Comparison of ENCODE assay signal across 8 cellular contexts in genomic region chr4:99462875-99463464, GRCh38. TPM values are rescaled to one million over a fixed set of nuclear protein-coding genes. Genes with fewer than 3 reads are reported as not detected.
DNase-seq lines count a peak whose midpoint lies in the region; ATAC-seq and TF ChIP-seq lines count a peak whose summit lies in the region.

No MANE protein-coding gene starts in this region.

- peak; percentile 94 for TF ChIP-seq RAD21 in SK-N-SH (IDR thresholded peaks at IDR 0.05; ENCODE audit: low read length)

- H3K36me3 ChIP-seq in SK-N-SH (replicated peaks in 1 of 2; ENCODE audit: control insufficient read depth in 1 of 2, insufficient read depth in 2 of 2, low read length in 1 of 2) (no peaks in the 10 kb centered on the region), right atrium auricular region (no peaks in the 10 kb centered on the region), sigmoid colon (no peaks in the 10 kb centered on the region)

- no peak for TF ChIP-seq POLR2A in sigmoid colon (IDR thresholded peaks at IDR 0.05)

- H3K4me1 ChIP-seq in SK-N-SH (ENCODE audit: control insufficient read depth in 1 of 2, insufficient read depth in 2 of 2, low read depth in 1 of 2, low read length in 1 of 2) (no peaks in the 10 kb centered on the region; a peak in 1 of 4 replicates), right atrium auricular region (no peaks in the 10 kb centered on the region), sigmoid colon (no peaks in the 10 kb centered on the region)

- H3K27ac ChIP-seq in SK-N-SH (ENCODE audit: low read depth in 2 of 2, low read length in 1 of 2) (no peak overlapping the region), right atrium auricular region (no peak overlapping the region), sigmoid colon (no peak overlapping the region)

- H3K9me3 ChIP-seq in SK-N-SH, result no peaks in the 10 kb centered on the region
- H3K9me3 ChIP-seq in right atrium auricular region, result no peaks in the 10 kb centered on the region
- H3K9me3 ChIP-seq in sigmoid colon, result no peaks in the 10 kb centered on the region

- in situ Hi-C loops in KBM-7 (cut with MboI; ENCODE audit: low pct_unique_long_range_greater_than_20kb, low sequenced_read_pairs), result no loop called here

- intact Hi-C loops in sigmoid colon (cut with DNase I), result loop anchor here (1.0 to 10.0 kb wide), 3 partner anchors 56 to 998 kb away; no protein-coding TSS in a partner anchor

- no peak overlapping the region for H2AFZ ChIP-seq in SK-N-SH (ENCODE audit: low read depth)

- TF ChIP-seq CTCF in SK-N-SH (IDR thresholded peaks at IDR 0.05), result peak; percentile 86
- TF ChIP-seq CTCF in right atrium auricular region (IDR thresholded peaks at IDR 0.05), result peak; percentile 56 to 85
- TF ChIP-seq CTCF in sigmoid colon (IDR thresholded peaks at IDR 0.05), result peak; percentile 75 to 88 (median 80)

- H3K4me2 ChIP-seq in SK-N-SH, result no peak overlapping the region

- no peaks in the 10 kb centered on the region; the same call in 1 of the 2 replicates for H3K27me3 ChIP-seq in SK-N-SH (ENCODE audit: insufficient read depth)
- no peaks in the 10 kb centered on the region for H3K27me3 ChIP-seq in right atrium auricular region
- no peaks in the 10 kb centered on the region for H3K27me3 ChIP-seq in sigmoid colon

- no peaks in the 10 kb centered on the region for H3K79me2 ChIP-seq in SK-N-SH (ENCODE audit: insufficient read depth)

- CTCF ChIA-PET in SK-N-SH (lab: Yijun Ruan, JAX), result interaction anchor here (0.6 to 3.1 kb wide), 43 partner anchors 8 to 1940 kb away, joined by 3 to 40 read pairs (median 4); partner anchors contain the start of genes ADH7 and METAP1

- ATAC-seq in GM21786 (IDR thresholded peaks at IDR 0.05; ENCODE audit: unreplicated experiment), result peak; percentile 93

- H4K20me1 ChIP-seq in SK-N-SH (ENCODE audit: insufficient read depth), result no peaks in the 10 kb centered on the region

- POLR2A ChIA-PET in SK-N-SH (lab: Yijun Ruan, JAX), result no interaction called here

- TF ChIP-seq EP300 in SK-N-SH (IDR thresholded peaks at IDR 0.05; ENCODE audit: borderline replicate concordance in 1 of 2, low read depth in 1 of 2, low read length in 1 of 2), result no peak
- no peak for TF ChIP-seq EP300 in sigmoid colon (IDR thresholded peaks at IDR 0.05)

- no peaks in the 10 kb centered on the region for H3F3A ChIP-seq in SK-N-SH (replicated peaks; ENCODE audit: insufficient read depth)

- 21% methylated on average over 4 of the region's 4 CpGs for WGBS in SK-N-SH (ENCODE audit: low lambda C conversion rate)
- WGBS in sigmoid colon, 2 donors, result 30 to 33% methylated on average over 4 of the region's 4 CpGs

- H3K4me3 ChIP-seq in SK-N-SH (ENCODE audit: low read depth in 2 of 2, low read length in 1 of 2) (peak overlapping the region in 1 of 2 experiments; percentile 24; a peak in 1 of 4 replicates), right atrium auricular region (no peak overlapping the region), sigmoid colon (no peak overlapping the region)

- no peak overlapping the region for H3K9ac ChIP-seq in SK-N-SH

- H3K9me2 ChIP-seq in SK-N-SH, result no peaks in the 10 kb centered on the region

- DNase-seq in NCI-H146 (lab: John Stamatoyannopoulos, UW) (peak; percentile 0), NCI-H146 treated with DMSO at 0.1 percent for 48 hours (lab: John Stamatoyannopoulos, UW; ENCODE audit: unreplicated experiment) (no peak), KBM-7 (peak; percentile 63), SK-N-SH (peak; percentile 54), amygdala (lab: John Stamatoyannopoulos, UW) (peak in 42 of 56 donors; percentile 0 to 64 (median 14)), right atrium auricular region (ENCODE audit: low spot score) (no peak), sigmoid colon (peak; percentile 80)

TF ChIP-seq in SK-N-SH, 30 proteins besides CTCF, POLR2A, EP300 and RAD21:
- no peak for TF ChIP-seq TCF12 (IDR thresholded peaks at IDR 0.05)
- TF ChIP-seq SMC3 (IDR thresholded peaks at IDR 0.05; ENCODE audit: low read depth, low read length), result peak; percentile 79

RNA-seq across cellular contexts. Expression of gene ADH7, which starts 27.8 kb away (rescaled TPM):
- polyA plus RNA-seq in SK-N-SH (2012; rRNA removed), result not detected in 2 replicates
- not detected in 2 replicates for polyA plus RNA-seq in SK-N-SH (2012; cell fraction: cytosol; rRNA removed)
- not detected in 2 replicates for polyA plus RNA-seq in SK-N-SH (2012; cell fraction: nucleus; rRNA removed)
- not detected for total RNA-seq in right atrium auricular region
- not detected for total RNA-seq in sigmoid colon
- polyA plus RNA-seq in sigmoid colon, result under 1 TPM in 2 of 3 donors, not detected in 1; 0.03 to 0.60 TPM

RNA-seq across cellular contexts. Expression of gene C4orf17, which starts 47.9 kb away (rescaled TPM):
- polyA plus RNA-seq in SK-N-SH (2012; rRNA removed), result not detected in 2 replicates
- polyA plus RNA-seq in SK-N-SH (2012; cell fraction: cytosol; rRNA removed), result not detected in 2 replicates
- not detected in 2 replicates for polyA plus RNA-seq in SK-N-SH (2012; cell fraction: nucleus; rRNA removed)
- total RNA-seq in right atrium auricular region, result not detected
- total RNA-seq in sigmoid colon, result not detected
- polyA plus RNA-seq in sigmoid colon, result not detected

Comparison
In these comparisons a context has a peak if more than half of its experiments do, and no peak if none do; other contexts are left out.
1. DNase-seq: peak in NCI-H146 (single experiment), KBM-7 (single experiment), SK-N-SH (single experiment), amygdala (42 of 56) and sigmoid colon (single experiment); none in NCI-H146 treated with DMSO at 0.1 percent for 48 hours (single experiment) and right atrium auricular region (single experiment).
2. Peak in every context shown above with its lines, with median percentiles within 50 percentile points of each other: CTCF ChIP-seq.